ENCODE assay signal across 20 cellular contexts in the genomic region with DNA sequence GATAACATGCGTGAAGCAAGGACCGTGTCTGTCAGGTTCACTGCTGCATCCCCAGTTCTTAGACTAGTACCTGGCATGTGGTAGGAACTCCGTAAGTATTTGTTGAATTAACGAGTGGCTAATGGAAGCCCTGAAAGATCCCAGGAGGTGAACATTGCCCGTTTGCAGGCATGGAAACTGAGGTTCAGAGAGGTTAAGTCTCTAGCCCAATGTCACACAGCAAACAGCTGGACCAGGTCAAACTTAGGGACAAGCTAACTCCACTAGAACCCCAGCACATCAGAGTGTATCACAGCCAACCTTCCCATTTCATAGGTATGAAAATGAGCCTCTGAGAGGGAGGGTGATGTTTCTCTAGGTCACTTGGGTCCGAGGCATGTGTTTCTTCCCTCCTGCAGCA.
"Had no signal": no experiment of that assay in that cellular context is flagged by ENCODE, and none has a peak within 500 bp of the region (broad histone marks: within the 10 kb centered on the region; RNA-seq: fewer than 3 reads in every experiment).

No MANE protein-coding gene starts in this region.

- H3K4me3 ChIP-seq: colonic mucosa, heart left ventricle, left lung, lower lobe of right lung, psoas muscle, spleen, testis had no signal

- H3K27me3 ChIP-seq: colonic mucosa, testis had no signal

- H3K27ac ChIP-seq: colonic mucosa, heart left ventricle, left lung, lower lobe of right lung, psoas muscle, spleen, testis had no signal

- DNase-seq: colonic mucosa; dermis blood vessel endothelial cell; effector CD4-positive, alpha-beta T cell; foreskin melanocyte; islet precursor cell; left lung; lower lobe of right lung; naive B cell; occipital lobe; psoas muscle; retina; spleen; stimulated activated CD4-positive, alpha-beta T cell treated with anti-CD3 and anti-CD28 coated beads, Interleukin-15, amount 100 ng/mL, for 24 hours; stimulated activated CD4-positive, alpha-beta T cell treated with anti-CD3 and anti-CD28 coated beads, Interleukin-1b, Interleukin-23, amount 100 ng/mL, for 48 hours; stimulated activated CD4-positive, alpha-beta T cell treated with anti-CD3 and anti-CD28 coated beads, Interleukin-4, amount 100 ng/mL, for 24 hours; testis; trophoblast cell had no signal

- ATAC-seq: left lung; lower lobe of right lung; psoas muscle; sciatic nerve; stimulated activated memory B cell treated with anti-CD40 and anti-IgM and Interleukin-4, amounts not matched to agents 10 μg/mL and 1 μg/mL and 100 μg/mL, for 72 hours had no signal

- H3K9me3 ChIP-seq: colonic mucosa, heart left ventricle, left lung, lower lobe of right lung, psoas muscle, spleen, testis had no signal

- H3K36me3 ChIP-seq: colonic mucosa, heart left ventricle, left lung, lower lobe of right lung, spleen had no signal

- H3K4me1 ChIP-seq: colonic mucosa, spleen, testis had no signal
